25 cellular contexts compared by ENCODE assay signal in the genomic region with DNA sequence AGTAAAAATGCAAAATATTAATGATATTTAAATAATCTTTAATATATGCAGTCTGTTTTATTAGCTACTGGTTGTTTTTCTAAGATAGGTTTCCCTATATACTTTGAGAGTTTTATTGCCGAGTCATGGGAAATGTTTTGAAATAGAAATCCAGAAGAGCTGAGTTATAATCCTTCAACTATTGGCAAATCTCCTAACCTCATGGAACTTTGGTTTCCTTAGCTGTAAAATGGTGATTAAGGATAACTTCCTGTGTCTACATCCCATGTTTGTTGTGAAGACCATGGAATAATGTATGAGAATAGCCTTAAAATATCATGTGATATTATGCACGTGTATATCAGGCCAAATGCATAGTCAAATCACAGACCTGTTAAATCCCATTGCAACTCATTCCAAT. TPM values are rescaled to one million over a fixed set of nuclear protein-coding genes. Genes with fewer than 3 reads are reported as not detected.
"Had no signal": no experiment of that assay in that cellular context is flagged by ENCODE, and none has a peak within 500 bp of the region (broad histone marks: within the 10 kb centered on the region; RNA-seq: fewer than 3 reads in every experiment).

No MANE protein-coding gene starts in this region.

- DNase-seq: dermis blood vessel endothelial cell; effector memory CD4-positive, alpha-beta T cell; gastrocnemius medialis; head of caudate nucleus; left cardiac atrium; left lung; mesenchymal stem cell; mucosa of descending colon; naive B cell; pancreas; stimulated activated CD4-positive, alpha-beta T cell treated with anti-CD3 and anti-CD28 coated beads, Interleukin-12 subunit alpha, Interleukin-12 subunit beta, amount 100 ng/mL, for 4 hours; stimulated activated CD4-positive, alpha-beta T cell treated with anti-CD3 and anti-CD28 coated beads, Interleukin-1b, Interleukin-23, amount 100 ng/mL, for 48 hours; stimulated activated CD4-positive, alpha-beta T cell treated with anti-CD3 and anti-CD28 coated beads, Interleukin-4, amount 100 ng/mL, for 1 hour; stimulated activated CD8-positive, alpha-beta memory T cell treated with anti-CD3 and anti-CD28 coated beads, Interleukin-4, amount 100 ng/mL, for 48 hours; stimulated activated naive CD4-positive, alpha-beta T cell; stimulated activated naive CD8-positive, alpha-beta T cell treated with anti-CD3 and anti-CD28 coated beads, Interleukin-15, amount 100 ng/mL, for 72 hours; transverse colon; upper lobe of right lung; uterus had no signal

- H3K4me3 ChIP-seq: coronary artery, esophagus muscularis mucosa, gastrocnemius medialis, left lung, mucosa of descending colon, pancreas, smooth muscle cell, suprapubic skin, transverse colon, upper lobe of right lung, uterus had no signal

RNA-seq across cellular contexts. Expression of a gene that starts 51.0 kb away (rescaled TPM):
- total RNA-seq: dermis blood vessel endothelial cell, endothelial cell of umbilical vein, lung microvascular endothelial cell had no signal
- polyA plus RNA-seq: endothelial cell of umbilical vein had no signal
